Comparison of ENCODE assay signal across 8 cellular contexts in genomic region chr15:92882697-92883642, GRCh38. TPM values are rescaled to one million over a fixed set of nuclear protein-coding genes. Genes with fewer than 3 reads are reported as not detected.
DNase-seq lines count a peak whose midpoint lies in the region; ATAC-seq and TF ChIP-seq lines count a peak whose summit lies in the region.

No MANE protein-coding gene starts in this region.

- peak overlapping the region; percentile 98 for H3K9ac ChIP-seq in KMS-11

- H3K9me3 ChIP-seq in esophagus squamous epithelium (no peaks in the 10 kb centered on the region), neutrophil (no peaks in the 10 kb centered on the region)

- H3K27ac ChIP-seq in KMS-11 (peak overlapping the region; percentile 95), esophagus squamous epithelium (peak overlapping the region; percentile 95 to 100 (median 100)), neutrophil (peak overlapping the region; percentile 100)

- no peaks in the 10 kb centered on the region for H3K27me3 ChIP-seq in KMS-11 (ENCODE audit: insufficient read depth, low read depth)
- no peaks in the 10 kb centered on the region for H3K27me3 ChIP-seq in esophagus squamous epithelium
- H3K27me3 ChIP-seq in neutrophil, result no peaks in the 10 kb centered on the region

- H3K4me1 ChIP-seq in KMS-11 (ENCODE audit: low read depth, poor library complexity, severe bottlenecking) (peaks cover 49% of the 10 kb centered on the region), esophagus squamous epithelium (peaks cover 10 to 47% (median 25%) of the 10 kb centered on the region in 3 donors), neutrophil (ENCODE audit: control insufficient read depth in 1 of 2, insufficient read depth in 1 of 2, low read depth in 1 of 2, low read length in 1 of 2) (peaks cover 53 to 58% of the 10 kb centered on the region in 2 experiments)

- intact Hi-C loops in esophagus squamous epithelium (cut with DNase I), result loop anchor here (5.0 kb wide), 1 partner anchor 71 kb away; no protein-coding TSS in a partner anchor

- peak; percentile 51 for ATAC-seq in GM21619 (IDR thresholded peaks at IDR 0.05; ENCODE audit: unreplicated experiment)

- 0% methylated on average over 4 to 20 of the region's 113 CpGs for WGBS in esophagus squamous epithelium, 2 donors

- H4K20me1 ChIP-seq in KMS-11 (ENCODE audit: insufficient read depth), result peaks cover 15% of the 10 kb centered on the region

- peaks cover 27% of the 10 kb centered on the region for H3K36me3 ChIP-seq in KMS-11 (ENCODE audit: insufficient read depth)
- H3K36me3 ChIP-seq in esophagus squamous epithelium, result peaks cover 0 to 18% (median 9%) of the 10 kb centered on the region in 3 donors
- peaks cover 21% of the 10 kb centered on the region for H3K36me3 ChIP-seq in neutrophil

- TF ChIP-seq CTCF in GM12864 (IDR thresholded peaks at IDR 0.05; ENCODE audit: low read depth, low read length, missing control alignments) (no peak), KMS-11 (conservative IDR thresholded peaks at IDR 0.05; ENCODE audit: low read depth, low read length) (no peak), esophagus squamous epithelium (IDR thresholded peaks at IDR 0.05) (no peak), neutrophil (IDR thresholded peaks at IDR 0.05) (no peak)

- peak overlapping the region; percentile 88 for H3K4me2 ChIP-seq in KMS-11

- DNase-seq in GM12864 (ENCODE audit: low read depth) (no peak), esophagus squamous epithelium (lab: John Stamatoyannopoulos, UW) (peak; percentile 98), kidney tubule cell (ENCODE audit: low spot score) (no peak), A172 (ENCODE audit: low spot score) (no peak)
- DNase-seq in activated CD8-positive, alpha-beta memory T cell treated with anti-CD3 and anti-CD28 coated beads for 24 hours, result peak; percentile 83

- peak in 3 of 4 donors; percentile 11 to 98 (median 93) for TF ChIP-seq POLR2A in esophagus squamous epithelium (IDR thresholded peaks at IDR 0.05)

- peaks cover 50% of the 10 kb centered on the region for H3K79me2 ChIP-seq in KMS-11 (ENCODE audit: insufficient read depth, low read depth)

- H3K4me3 ChIP-seq in GM12864 (ENCODE audit: low read depth, low read length) (peak overlapping the region; percentile 96), KMS-11 (IDR thresholded peaks at IDR 0.05; ENCODE audit: insufficient read depth, low read depth, low read length) (no peak overlapping the region), esophagus squamous epithelium (peak overlapping the region; percentile 71 to 99 (median 86)), neutrophil (ENCODE audit: low read depth in 1 of 2, low read length in 1 of 2) (peak overlapping the region; percentile 88 to 89)

- no peak overlapping the region for H2AFZ ChIP-seq in KMS-11 (ENCODE audit: low read depth)

RNA-seq across cellular contexts. Expression of gene CHD2, which starts 17.2 kb away (rescaled TPM):
- total RNA-seq in esophagus squamous epithelium, result 100 to 1,000 TPM in 1 of 4 donors, 10 to 100 TPM in 3; 36.1 to 132 (median 74.8) TPM
- 21.2 and 22.8 TPM in 2 replicates for total RNA-seq in A172 (2014; rRNA removed; shearing (Covaris generic))

Comparison
In these comparisons a context has a peak if more than half of its experiments do, and no peak if none do; other contexts are left out.
1. DNase-seq: peak in activated CD8-positive, alpha-beta memory T cell treated with anti-CD3 and anti-CD28 coated beads for 24 hours (single experiment) and esophagus squamous epithelium (single experiment); none in GM12864 (single experiment), kidney tubule cell (single experiment) and A172 (single experiment).
2. Peak in every context shown above with its lines, with median percentiles within 50 percentile points of each other: H3K27ac ChIP-seq.